In the genomic region with DNA sequence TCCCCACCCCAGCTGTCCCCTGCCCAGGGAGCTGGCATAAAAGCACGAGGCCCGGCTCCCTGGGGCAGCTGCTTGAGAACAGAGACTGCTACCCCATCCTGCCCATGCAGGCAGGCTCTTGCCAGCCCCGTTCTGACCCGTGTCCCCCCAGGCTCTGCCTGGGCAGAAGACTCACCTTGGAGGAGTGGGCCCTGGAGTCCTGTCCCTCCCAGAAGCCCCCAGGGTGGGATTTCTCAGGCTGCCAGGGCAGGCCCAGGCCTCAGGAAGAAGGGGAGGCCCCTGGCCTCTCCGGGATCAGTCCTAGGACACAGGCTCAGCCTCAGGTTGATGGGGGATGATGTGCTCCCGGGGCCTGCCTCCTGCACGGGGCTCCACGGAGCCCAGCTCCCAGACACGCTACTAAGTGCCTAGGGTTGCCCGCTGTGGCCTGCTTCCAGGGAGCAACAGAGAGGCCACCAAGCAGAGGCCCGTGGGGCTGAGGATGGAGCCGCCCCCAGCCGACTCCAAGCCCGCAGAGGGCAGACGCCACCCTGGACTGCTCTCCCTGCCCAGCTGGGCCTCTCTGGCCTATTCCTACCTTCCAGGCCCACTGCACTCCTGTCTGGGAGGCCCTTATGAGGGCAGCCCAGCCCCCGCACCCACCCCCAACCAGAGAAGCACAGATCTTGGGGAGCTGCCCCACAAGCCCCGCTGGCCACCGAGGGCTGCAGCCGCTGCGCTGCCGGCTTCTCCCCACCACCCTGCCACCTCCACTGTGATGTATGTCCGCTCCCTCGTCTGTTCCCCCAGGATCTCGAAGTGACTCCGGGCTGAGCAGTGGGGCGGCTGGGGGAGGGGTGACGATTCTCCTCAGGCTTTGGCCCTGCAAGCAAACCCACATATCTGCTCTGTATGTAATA, we compare ENCODE assay signal across 8 cellular contexts. TPM values are rescaled to one million over a fixed set of nuclear protein-coding genes. Genes with fewer than 3 reads are reported as not detected.
DNase-seq lines count a peak whose midpoint lies in the region; ATAC-seq and TF ChIP-seq lines count a peak whose summit lies in the region.

No MANE protein-coding gene starts in this region.

- H3K4me1 Mint-ChIP-seq in activated T-cell treated with anti-CD3 and anti-CD28 coated beads, Interleukin-2, amount 50 U/mL, for 72 hours (ENCODE audit: low read depth) = peaks cover 14% of the 10 kb centered on the region
- peaks cover 12% of the 10 kb centered on the region for H3K4me1 Mint-ChIP-seq in activated CD8-positive, alpha-beta T cell treated with anti-CD3 and anti-CD28 coated beads, Interleukin-2, amount 10 ng/mL, durations not matched to agents 7 days and 5 days (ENCODE audit: low read depth)
- peaks cover 14 to 21% of the 10 kb centered on the region in 2 donors for H3K4me1 Mint-ChIP-seq in immature natural killer cell

- no peak for DNase-seq in activated T-cell treated with anti-CD3 and anti-CD28 coated beads, Interleukin-2, amount 50 U/mL, for 72 hours
- DNase-seq in activated T-cell treated with anti-CD3 and anti-CD28 coated beads, Interleukin-2, amount 50 U/mL, for 48 hours = no peak
- no peak for DNase-seq in activated CD8-positive, alpha-beta T cell treated with anti-CD3 and anti-CD28 coated beads, Interleukin-2, amount 10 ng/mL, durations not matched to agents 7 days and 5 days
- DNase-seq in immature natural killer cell (no peak), thoracic aorta (ENCODE audit: low spot score) (no peak), HuH-7.5 (ENCODE audit: low spot score) (no peak), NCI-H2171 (lab: John Stamatoyannopoulos, UW) (no peak)

- peak overlapping the region; percentile 81 to 82 for H3K4me3 Mint-ChIP-seq in activated T-cell treated with anti-CD3 and anti-CD28 coated beads, Interleukin-2, amount 50 U/mL, for 72 hours
- peak overlapping the region; percentile 99 for H3K4me3 Mint-ChIP-seq in activated CD8-positive, alpha-beta T cell treated with anti-CD3 and anti-CD28 coated beads, Interleukin-2, amount 10 ng/mL, durations not matched to agents 7 days and 5 days
- peak overlapping the region; percentile 51 to 93 (median 61) for H3K4me3 Mint-ChIP-seq in immature natural killer cell

- peaks cover 32% of the 10 kb centered on the region for H3K36me3 ChIP-seq in thoracic aorta

- no peak for ATAC-seq in activated T-cell treated with anti-CD3 and anti-CD28 coated beads, Interleukin-2, amount 50 U/mL, for 72 hours (replicated peaks in 1 of 2)
- ATAC-seq in activated CD8-positive, alpha-beta T cell treated with anti-CD3 and anti-CD28 coated beads, Interleukin-2, amount 10 ng/mL, durations not matched to agents 7 days and 5 days = no peak
- ATAC-seq in thoracic aorta (ENCODE audit: insufficient number of reproducible peaks, low FRiP score, low read depth) = peak; percentile 4
- no peak for ATAC-seq in HG03460 (IDR thresholded peaks at IDR 0.05; ENCODE audit: unreplicated experiment)

- no peak for TF ChIP-seq CTCF in thoracic aorta (IDR thresholded peaks at IDR 0.05)

- H3K27me3 ChIP-seq in thoracic aorta (replicated peaks; ENCODE audit: insufficient read depth) = no peaks in the 10 kb centered on the region

- CTCF ChIA-PET in activated CD8-positive, alpha-beta T cell treated with anti-CD3 and anti-CD28 coated beads, Interleukin-2, amount 10 ng/mL, durations not matched to agents 7 days and 5 days (lab: Charles Lee) = no interaction called here

- H3K4me3 ChIP-seq in thoracic aorta = peak overlapping the region; percentile 95

- POLR2A ChIA-PET in activated CD8-positive, alpha-beta T cell treated with anti-CD3 and anti-CD28 coated beads, Interleukin-2, amount 10 ng/mL, durations not matched to agents 7 days and 5 days (lab: Charles Lee) = interaction anchor here (1.2 to 4.7 kb wide), 4 partner anchors 10 to 349 kb away, joined by 3 to 39 read pairs (median 5); a partner anchor contains a TSS

- H3K9me3 ChIP-seq in thoracic aorta = no peaks in the 10 kb centered on the region

- peaks cover 4 to 9% of the 10 kb centered on the region in 2 donors for H3K36me3 Mint-ChIP-seq in activated T-cell treated with anti-CD3 and anti-CD28 coated beads, Interleukin-2, amount 50 U/mL, for 72 hours (ENCODE audit: insufficient read depth in 2 of 2)
- peaks cover 23% of the 10 kb centered on the region for H3K36me3 Mint-ChIP-seq in activated CD8-positive, alpha-beta T cell treated with anti-CD3 and anti-CD28 coated beads, Interleukin-2, amount 10 ng/mL, durations not matched to agents 7 days and 5 days (ENCODE audit: low read depth)
- H3K36me3 Mint-ChIP-seq in immature natural killer cell = no peaks in the 10 kb centered on the region

- H3K9me3 Mint-ChIP-seq in activated T-cell treated with anti-CD3 and anti-CD28 coated beads, Interleukin-2, amount 50 U/mL, for 72 hours = no peaks in the 10 kb centered on the region
- no peaks in the 10 kb centered on the region for H3K9me3 Mint-ChIP-seq in activated CD8-positive, alpha-beta T cell treated with anti-CD3 and anti-CD28 coated beads, Interleukin-2, amount 10 ng/mL, durations not matched to agents 7 days and 5 days (ENCODE audit: insufficient read depth)
- H3K9me3 Mint-ChIP-seq in immature natural killer cell = no peaks in the 10 kb centered on the region

- H3K4me1 ChIP-seq in thoracic aorta (ENCODE audit: control insufficient read depth in 1 of 2, low read depth in 2 of 2) = peaks cover 14 to 35% of the 10 kb centered on the region in 2 donors

- peak overlapping the region; percentile 24 for H3K27ac Mint-ChIP-seq in activated T-cell treated with anti-CD3 and anti-CD28 coated beads, Interleukin-2, amount 50 U/mL, for 72 hours
- H3K27ac Mint-ChIP-seq in activated CD8-positive, alpha-beta T cell treated with anti-CD3 and anti-CD28 coated beads, Interleukin-2, amount 10 ng/mL, durations not matched to agents 7 days and 5 days = peak overlapping the region; percentile 81
- H3K27ac Mint-ChIP-seq in immature natural killer cell = peak overlapping the region in 2 of 6 donors; percentile 35 to 44

- H3K27ac ChIP-seq in thoracic aorta = peak overlapping the region; percentile 84 to 92

- H3K27me3 Mint-ChIP-seq in activated T-cell treated with anti-CD3 and anti-CD28 coated beads, Interleukin-2, amount 50 U/mL, for 72 hours (ENCODE audit: low read depth) = no peaks in the 10 kb centered on the region
- no peaks in the 10 kb centered on the region for H3K27me3 Mint-ChIP-seq in activated CD8-positive, alpha-beta T cell treated with anti-CD3 and anti-CD28 coated beads, Interleukin-2, amount 10 ng/mL, durations not matched to agents 7 days and 5 days (ENCODE audit: low read depth)
- peaks cover 4 to 10% (median 7%) of the 10 kb centered on the region in 3 donors for H3K27me3 Mint-ChIP-seq in immature natural killer cell (ENCODE audit: low read depth in 3 of 3)

RNA-seq across cellular contexts. Expression of a gene that starts 1.7 kb away (rescaled TPM):
- total RNA-seq in activated T-cell treated with anti-CD3 and anti-CD28 coated beads, Interleukin-2, amount 50 U/mL, for 72 hours = 10 to 100 TPM; 55.0 to 56.1 TPM
- total RNA-seq in activated CD8-positive, alpha-beta T cell treated with anti-CD3 and anti-CD28 coated beads, Interleukin-2, amount 10 ng/mL, durations not matched to agents 7 days and 5 days = 10 to 100 TPM; 41.3 to 41.4 TPM
- polyA plus RNA-seq in immature natural killer cell = 10 to 100 TPM; 49.4 to 96.9 (median 82.4) TPM
- total RNA-seq in thoracic aorta = 100 to 1,000 TPM in 1 of 2 donors, 10 to 100 TPM in 1; 68.1 to 165 TPM

RNA-seq across cellular contexts. Expression of a gene that starts 3.0 kb away (rescaled TPM):
- 10 to 100 TPM; 14.4 to 18.6 TPM for total RNA-seq in activated T-cell treated with anti-CD3 and anti-CD28 coated beads, Interleukin-2, amount 50 U/mL, for 72 hours
- total RNA-seq in activated CD8-positive, alpha-beta T cell treated with anti-CD3 and anti-CD28 coated beads, Interleukin-2, amount 10 ng/mL, durations not matched to agents 7 days and 5 days = 10 to 100 TPM; 31.8 to 32.0 TPM
- 1 to 10 TPM in 2 of 3 donors, under 1 TPM in 1; 0.79 to 2.2 (median 1.0) TPM for polyA plus RNA-seq in immature natural killer cell
- total RNA-seq in thoracic aorta = 10 to 100 TPM; 23.4 to 29.2 TPM

RNA-seq across cellular contexts. Expression of a gene that starts 3.3 kb away (rescaled TPM):
- total RNA-seq in activated T-cell treated with anti-CD3 and anti-CD28 coated beads, Interleukin-2, amount 50 U/mL, for 72 hours = 100 to 1,000 TPM in 1 of 2 donors, 10 to 100 TPM in 1; 86.0 to 123 TPM
- total RNA-seq in activated CD8-positive, alpha-beta T cell treated with anti-CD3 and anti-CD28 coated beads, Interleukin-2, amount 10 ng/mL, durations not matched to agents 7 days and 5 days = 100 to 1,000 TPM; 126 to 135 TPM
- 100 to 1,000 TPM; 111 to 139 (median 139) TPM for polyA plus RNA-seq in immature natural killer cell
- 10 to 100 TPM; 36.9 to 48.3 TPM for total RNA-seq in thoracic aorta

RNA-seq across cellular contexts. Expression of a gene that starts 12.7 kb away (rescaled TPM):
- 10 to 100 TPM; 37.1 to 40.1 TPM for total RNA-seq in activated T-cell treated with anti-CD3 and anti-CD28 coated beads, Interleukin-2, amount 50 U/mL, for 72 hours
- 10 to 100 TPM; 31.1 to 33.0 TPM for total RNA-seq in activated CD8-positive, alpha-beta T cell treated with anti-CD3 and anti-CD28 coated beads, Interleukin-2, amount 10 ng/mL, durations not matched to agents 7 days and 5 days
- 10 to 100 TPM; 68.3 to 80.4 (median 77.6) TPM for polyA plus RNA-seq in immature natural killer cell
- 10 to 100 TPM; 60.9 to 79.3 TPM for total RNA-seq in thoracic aorta

RNA-seq across cellular contexts. Expression of a gene that starts 13.1 kb away (rescaled TPM):
- total RNA-seq in activated T-cell treated with anti-CD3 and anti-CD28 coated beads, Interleukin-2, amount 50 U/mL, for 72 hours = 10 to 100 TPM; 47.8 to 50.1 TPM
- 10 to 100 TPM; 58.5 to 61.8 TPM for total RNA-seq in activated CD8-positive, alpha-beta T cell treated with anti-CD3 and anti-CD28 coated beads, Interleukin-2, amount 10 ng/mL, durations not matched to agents 7 days and 5 days
- 100 to 1,000 TPM; 106 to 151 (median 127) TPM for polyA plus RNA-seq in immature natural killer cell
- 10 to 100 TPM; 64.6 to 68.5 TPM for total RNA-seq in thoracic aorta
